8 cellular contexts compared by ENCODE assay signal in the genomic region with DNA sequence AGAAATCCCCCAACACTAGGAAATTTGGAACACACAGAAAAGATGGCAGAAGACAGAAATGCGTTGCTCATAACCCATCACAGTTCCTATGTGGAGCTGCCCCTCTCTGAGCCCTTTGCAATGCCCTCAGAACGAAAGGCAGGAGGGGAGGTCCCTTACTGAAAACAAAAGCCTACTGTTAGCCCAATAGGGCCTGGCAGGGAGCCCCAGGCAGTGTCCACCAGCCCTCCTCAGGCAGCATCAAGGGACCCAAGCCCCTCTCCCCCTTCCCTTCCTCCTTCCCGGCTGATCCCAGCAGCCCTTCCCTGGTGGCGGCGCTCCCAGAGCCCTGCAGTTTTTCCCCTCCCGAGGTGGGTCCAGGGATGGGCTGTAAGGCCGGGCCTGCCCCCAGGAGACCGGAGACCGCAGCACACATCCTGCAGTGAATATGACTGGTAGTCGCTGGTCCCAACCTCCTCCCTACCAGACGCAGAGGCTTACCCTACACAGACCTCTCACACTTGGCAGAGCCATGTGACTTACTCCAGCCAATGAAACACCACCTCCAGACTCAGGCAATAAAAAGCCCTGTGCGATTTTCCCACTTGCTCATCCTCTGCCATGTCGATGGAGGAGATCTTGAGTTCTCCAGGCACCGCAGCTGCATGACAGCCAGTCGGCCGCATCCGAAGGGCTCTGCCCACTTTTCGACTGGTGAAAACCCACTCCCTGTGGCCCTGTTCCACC. TPM values are rescaled to one million over a fixed set of nuclear protein-coding genes. Genes with fewer than 3 reads are reported as not detected.
DNase-seq lines count a peak whose midpoint lies in the region; ATAC-seq and TF ChIP-seq lines count a peak whose summit lies in the region.

No MANE protein-coding gene starts in this region.

- no peak overlapping the region for H2AFZ ChIP-seq in GM23248

- DNase-seq in CD8-positive, alpha-beta T cell, result peak in 4 of 7 experiments; percentile 52 to 80 (median 70)
- DNase-seq in activated T-cell treated with anti-CD3 and anti-CD28 coated beads, Interleukin-2, amount 50 U/mL, for 48 hours, result peak; percentile 87 to 89
- DNase-seq in midbrain (lab: John Stamatoyannopoulos, UW) (peak; percentile 70), SW 1271 (lab: John Stamatoyannopoulos, UW) (no peak), AML-193 (lab: John Stamatoyannopoulos, UW) (no peak), GM23248 (no peak)

- 83 to 84% methylated on average over 18 of the region's 18 CpGs for WGBS in GM23248 (ENCODE audit: low coverage in 1 of 2, low lambda C conversion rate in 2 of 2, missing lambda C conversion rate in 2 of 2), 2 experiments

- TF ChIP-seq CTCF in CD8-positive, alpha-beta T cell (IDR thresholded peaks at IDR 0.05), result no peak

- peaks cover 6% of the 10 kb centered on the region for H3K9me3 Mint-ChIP-seq in CD8-positive, alpha-beta T cell

- no peaks in the 10 kb centered on the region for H3K27me3 Mint-ChIP-seq in CD8-positive, alpha-beta T cell (ENCODE audit: low read depth)

- no peaks in the 10 kb centered on the region for H3K9me3 ChIP-seq in CD8-positive, alpha-beta T cell (ENCODE audit: low read length)
- H3K9me3 ChIP-seq in GM23248 (ENCODE audit: low read depth), result no peaks in the 10 kb centered on the region

- no peak overlapping the region for H3K9ac ChIP-seq in GM23248

- peak overlapping the region; percentile 25 for H3K4me3 ChIP-seq in CD8-positive, alpha-beta T cell (ENCODE audit: low read depth, low read length)
- H3K4me3 ChIP-seq in GM23248, result no peak overlapping the region

- H3K79me2 ChIP-seq in GM23248 (ENCODE audit: insufficient read depth), result no peaks in the 10 kb centered on the region

- CTCF ChIA-PET in CD8-positive, alpha-beta T cell (lab: Charles Lee), result interaction anchor here (0.9 to 3.1 kb wide), 10 partner anchors 8 to 48 kb away, joined by 3 to 32 read pairs (median 4); a partner anchor contains a TSS

- peak overlapping the region; percentile 98 for H3K27ac Mint-ChIP-seq in CD8-positive, alpha-beta T cell

- H3K27ac ChIP-seq in CD8-positive, alpha-beta T cell (ENCODE audit: low read depth, low read length), result peak overlapping the region; percentile 63
- H3K27ac ChIP-seq in GM23248, result no peak overlapping the region

- H3K4me1 ChIP-seq in CD8-positive, alpha-beta T cell (ENCODE audit: insufficient read depth, low read length), result peaks cover 47% of the 10 kb centered on the region
- peaks cover 16% of the 10 kb centered on the region for H3K4me1 ChIP-seq in GM23248 (ENCODE audit: insufficient read depth)

- in situ Hi-C loops in GM23248 (cut with MboI), result no loop called here

- peak overlapping the region; percentile 78 for H3K4me3 Mint-ChIP-seq in CD8-positive, alpha-beta T cell

- POLR2A ChIA-PET in CD8-positive, alpha-beta T cell (lab: Charles Lee), result interaction anchor here (1.2 to 4.5 kb wide), 6 partner anchors 10 to 44 kb away, joined by 3 to 83 read pairs (median 6); a partner anchor contains a TSS

- peak; percentile 72 for ATAC-seq in CD8-positive, alpha-beta T cell
- ATAC-seq in GM19463 (IDR thresholded peaks at IDR 0.05; ENCODE audit: unreplicated experiment) (peak; percentile 71), HG03460 (IDR thresholded peaks at IDR 0.05; ENCODE audit: unreplicated experiment) (peak; percentile 45)

- H3K36me3 ChIP-seq in CD8-positive, alpha-beta T cell (ENCODE audit: insufficient read depth, low read length), result no peaks in the 10 kb centered on the region
- no peaks in the 10 kb centered on the region for H3K36me3 ChIP-seq in GM23248 (ENCODE audit: low read depth)

- H3K4me2 ChIP-seq in GM23248 (ENCODE audit: unreplicated experiment), result no peak overlapping the region

- H3K4me1 Mint-ChIP-seq in CD8-positive, alpha-beta T cell (ENCODE audit: low read depth), result peaks cover 60% of the 10 kb centered on the region

- no peaks in the 10 kb centered on the region for H3K27me3 ChIP-seq in CD8-positive, alpha-beta T cell (ENCODE audit: insufficient read depth, low read length)
- H3K27me3 ChIP-seq in GM23248 (replicated peaks; ENCODE audit: insufficient read depth), result no peaks in the 10 kb centered on the region

- no peaks in the 10 kb centered on the region for H3K9me2 ChIP-seq in GM23248 (ENCODE audit: insufficient read depth)

- intact Hi-C loops in CD8-positive, alpha-beta T cell (cut with DNase I, micrococcal nuclease), result loop anchor here (1.0 to 10.0 kb wide), 7 partner anchors 10 to 800 kb away; a partner anchor contains a TSS

- peaks cover 14% of the 10 kb centered on the region for H3F3A ChIP-seq in GM23248 (ENCODE audit: insufficient read depth)

- H3K36me3 Mint-ChIP-seq in CD8-positive, alpha-beta T cell, result no peaks in the 10 kb centered on the region

- H4K20me1 ChIP-seq in GM23248 (ENCODE audit: insufficient read depth), result no peaks in the 10 kb centered on the region

RNA-seq across cellular contexts. Expression of a gene that starts 19.4 kb away (rescaled TPM):
- total RNA-seq in CD8-positive, alpha-beta T cell, result 1,000 to 10,000 TPM; 1,304 to 1,350 TPM
- 2.4 and 8.8 TPM in 2 replicates for total RNA-seq in GM23248 (2014; rRNA removed; shearing (Covaris generic))
- 3.1 and 3.3 TPM in 2 replicates for polyA plus RNA-seq in GM23248 (2016; fragmentation: Nextera tagmentation; extraction: Ambion mirVana)

RNA-seq across cellular contexts. Expression of a gene that starts 26.3 kb away (rescaled TPM):
- 10 to 100 TPM; 16.6 to 17.5 TPM for total RNA-seq in CD8-positive, alpha-beta T cell
- total RNA-seq in GM23248 (2014; rRNA removed; shearing (Covaris generic)), result 0.25 TPM in 1 of 2 replicates, not detected in the other
- not detected in 2 replicates for polyA plus RNA-seq in GM23248 (2016; fragmentation: Nextera tagmentation; extraction: Ambion mirVana)

RNA-seq across cellular contexts. Expression of a gene that starts 44.0 kb away (rescaled TPM):
- total RNA-seq in CD8-positive, alpha-beta T cell, result 10 to 100 TPM; 75.3 to 85.1 TPM
- total RNA-seq in GM23248 (2014; rRNA removed; shearing (Covaris generic)), result 120 and 129 TPM in 2 replicates
- 93.3 and 94.2 TPM in 2 replicates for polyA plus RNA-seq in GM23248 (2016; fragmentation: Nextera tagmentation; extraction: Ambion mirVana)

RNA-seq across cellular contexts. Expression of a gene that starts 48.3 kb away (rescaled TPM):
- 1 to 10 TPM; 2.0 TPM for total RNA-seq in CD8-positive, alpha-beta T cell
- not detected in 2 replicates for total RNA-seq in GM23248 (2014; rRNA removed; shearing (Covaris generic))
- polyA plus RNA-seq in GM23248 (2016; fragmentation: Nextera tagmentation; extraction: Ambion mirVana), result not detected in 2 replicates

Comparison
In these comparisons a context has a peak if more than half of its experiments do, and no peak if none do; other contexts are left out.
1. DNase-seq: peak in CD8-positive, alpha-beta T cell (4 of 7), activated T-cell treated with anti-CD3 and anti-CD28 coated beads, Interleukin-2, amount 50 U/mL, for 48 hours (2 of 2) and midbrain (single experiment); none in SW 1271 (0 of 2), AML-193 (0 of 2) and GM23248 (single experiment).
2. RNA of a gene that starts 19.4 kb away (total RNA-seq): 1,304 to 1,350 TPM in CD8-positive, alpha-beta T cell; 2.4 to 8.8 TPM in GM23248; every median in the first group is over 100 times any median in the second.
3. RNA of a gene that starts 26.3 kb away (total RNA-seq): 16.6 to 17.5 TPM in CD8-positive, alpha-beta T cell; 0.25 TPM in GM23248; every median in the first group is over 10 times any median in the second.
4. Peak in every context shown above with its lines, with median percentiles within 50 percentile points of each other: ATAC-seq.